ENCODE assay signal across 1 cellular context in the genomic region with DNA sequence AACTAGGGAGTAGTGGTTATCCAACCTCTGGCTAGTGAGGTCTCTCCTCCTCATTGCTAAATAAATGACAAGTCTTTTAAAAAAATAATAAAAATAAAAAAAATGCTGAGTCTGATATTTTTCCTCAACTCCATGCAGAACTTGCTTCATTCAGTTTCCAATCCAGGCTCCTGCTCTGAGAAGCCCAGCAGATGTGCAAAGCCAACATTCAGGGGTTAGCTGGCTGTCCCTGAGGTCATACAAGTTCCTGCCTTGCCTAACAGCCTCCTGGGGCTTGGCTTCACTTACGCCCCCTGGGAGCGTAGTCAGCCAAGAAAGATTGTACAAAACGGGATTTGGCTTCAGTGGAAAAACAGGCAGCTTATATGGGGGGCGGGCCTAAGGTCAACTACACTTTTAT.
TF ChIP-seq lines count a peak whose summit lies in the region.

No MANE protein-coding gene starts in this region.

TF ChIP-seq in HepG2, 621 proteins besides CTCF, POLR2A, EP300 and RAD21 (continued from another document):
- TF ChIP-seq MAFF (IDR thresholded peaks at IDR 0.05; ENCODE audit: low read depth, low read length) (peak; percentile 89), ZNF7 (CRISPR knock-in tag; IDR thresholded peaks at IDR 0.05) (no peak)
